ENCODE assay signal across 11 cellular contexts in the genomic region with DNA sequence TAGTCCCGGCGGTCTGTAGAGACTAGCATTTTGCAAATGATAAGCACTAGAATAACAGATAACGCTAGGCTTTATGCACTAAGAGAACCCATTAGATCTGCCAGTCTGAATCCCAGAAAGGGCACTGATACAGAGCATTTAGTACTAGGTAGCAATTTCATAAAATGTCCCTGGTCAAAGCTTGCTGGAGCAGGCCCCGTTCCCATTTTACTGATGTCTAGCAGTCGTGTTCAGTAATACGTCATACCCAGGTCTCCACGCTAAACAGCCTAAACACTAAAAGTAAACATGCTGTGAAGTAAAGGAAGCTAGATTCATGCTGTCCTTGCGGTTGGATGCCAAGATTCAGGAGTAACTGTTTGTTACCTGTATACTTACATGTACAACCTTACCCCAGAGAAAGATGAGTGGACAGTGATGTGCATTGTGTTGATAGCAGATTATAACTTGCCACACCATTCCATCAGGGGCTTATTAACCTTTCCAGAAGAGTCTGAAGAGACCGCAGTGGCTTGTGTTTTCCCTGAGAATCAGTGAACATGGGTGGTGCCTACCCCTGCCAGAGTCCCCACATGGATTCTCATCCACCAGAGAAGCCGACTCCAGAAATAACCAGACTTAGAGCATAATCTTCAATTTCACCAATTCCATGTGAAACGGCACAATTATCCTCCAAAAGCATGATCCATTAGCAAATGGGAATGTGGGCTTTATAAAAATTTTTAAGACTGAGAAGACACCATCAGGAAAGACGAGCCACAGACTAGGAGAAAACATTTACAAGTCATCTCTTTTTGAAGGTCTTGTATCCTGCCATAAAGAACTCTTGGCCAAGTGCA. TPM values are rescaled to one million over a fixed set of nuclear protein-coding genes. Genes with fewer than 3 reads are reported as not detected.
DNase-seq lines count a peak whose midpoint lies in the region; ATAC-seq lines count a peak whose summit lies in the region.
"Had no signal": no experiment of that assay in that cellular context is flagged by ENCODE, and none has a peak within 500 bp of the region (broad histone marks: within the 10 kb centered on the region; RNA-seq: fewer than 3 reads in every experiment).

No MANE protein-coding gene starts in this region.

- H3K27me3 Mint-ChIP-seq in activated CD4-positive, alpha-beta T cell treated with anti-CD3 and anti-CD28 coated beads for 36 hours = no peaks in the 10 kb centered on the region
- peaks cover 3% of the 10 kb centered on the region for H3K27me3 Mint-ChIP-seq in activated naive CD8-positive, alpha-beta T cell treated with anti-CD3 and anti-CD28 coated beads, Interleukin-2, amount 50 U/mL, for 24 hours

- no peaks in the 10 kb centered on the region for H3K9me3 Mint-ChIP-seq in activated CD4-positive, alpha-beta T cell treated with anti-CD3 and anti-CD28 coated beads for 36 hours (ENCODE audit: low read depth)
- no peaks in the 10 kb centered on the region for H3K9me3 Mint-ChIP-seq in activated naive CD8-positive, alpha-beta T cell treated with anti-CD3 and anti-CD28 coated beads, Interleukin-2, amount 50 U/mL, for 24 hours

- intact Hi-C loops in activated CD4-positive, alpha-beta T cell treated with anti-CD3 and anti-CD28 coated beads for 36 hours (cut with DNase I, micrococcal nuclease) = no loop called here
- intact Hi-C loops in Right ventricle myocardium inferior (cut with DNase I) = loop anchor here (10.0 kb wide), 1 partner anchor 382 kb away; a partner anchor contains a TSS

- H3K27ac Mint-ChIP-seq in activated CD4-positive, alpha-beta T cell treated with anti-CD3 and anti-CD28 coated beads for 36 hours = peak overlapping the region; percentile 73
- peak overlapping the region; percentile 85 for H3K27ac Mint-ChIP-seq in activated naive CD8-positive, alpha-beta T cell treated with anti-CD3 and anti-CD28 coated beads, Interleukin-2, amount 50 U/mL, for 24 hours

- H3K36me3 Mint-ChIP-seq in activated CD4-positive, alpha-beta T cell treated with anti-CD3 and anti-CD28 coated beads for 36 hours (ENCODE audit: low read depth) = peaks cover 66% of the 10 kb centered on the region
- H3K36me3 Mint-ChIP-seq in activated naive CD8-positive, alpha-beta T cell treated with anti-CD3 and anti-CD28 coated beads, Interleukin-2, amount 50 U/mL, for 24 hours (ENCODE audit: low read depth) = peaks cover 71% of the 10 kb centered on the region

- DNase-seq in activated CD4-positive, alpha-beta T cell treated with anti-CD3 and anti-CD28 coated beads for 36 hours = no peak
- no peak for DNase-seq in activated CD4-positive, alpha-beta T cell treated with anti-CD3 and anti-CD28 coated beads for 1 hour
- peak; percentile 56 for DNase-seq in NCI-H460 (ENCODE audit: extremely low read depth, low read depth)
- peak; percentile 48 for DNase-seq in activated naive CD8-positive, alpha-beta T cell treated with anti-CD3 and anti-CD28 coated beads, Interleukin-2, amount 50 U/mL, for 24 hours
- peak; percentile 67 for DNase-seq in stimulated activated CD8-positive, alpha-beta memory T cell treated with anti-CD3 and anti-CD28 coated beads, Interleukin-4, amount 100 ng/mL, for 48 hours
- DNase-seq in Right ventricle myocardium inferior (ENCODE audit: missing footprints) = no peak
- DNase-seq in pons (ENCODE audit: low spot score) = no peak
- DNase-seq: C1 segment of cervical spinal cord, hippocampal formation had no signal

- POLR2A ChIA-PET in activated CD4-positive, alpha-beta T cell treated with anti-CD3 and anti-CD28 coated beads for 36 hours (lab: Charles Lee) = interaction anchor here (0.6 to 1.3 kb wide), 4 partner anchors 16 to 513 kb away, joined by 4 to 6 read pairs (median 4); no protein-coding TSS in a partner anchor

- CTCF ChIA-PET in activated CD4-positive, alpha-beta T cell treated with anti-CD3 and anti-CD28 coated beads for 36 hours (lab: Charles Lee) = interaction anchor here (0.8 to 1.6 kb wide), 3 partner anchors 19 to 184 kb away, joined by 3 to 6 read pairs (median 3); a partner anchor contains a TSS

- peaks cover 31% of the 10 kb centered on the region for H3K4me1 Mint-ChIP-seq in activated CD4-positive, alpha-beta T cell treated with anti-CD3 and anti-CD28 coated beads for 36 hours
- H3K4me1 Mint-ChIP-seq in activated naive CD8-positive, alpha-beta T cell treated with anti-CD3 and anti-CD28 coated beads, Interleukin-2, amount 50 U/mL, for 24 hours = peaks cover 57% of the 10 kb centered on the region

- peak overlapping the region; percentile 7 for H3K4me3 Mint-ChIP-seq in activated CD4-positive, alpha-beta T cell treated with anti-CD3 and anti-CD28 coated beads for 36 hours
- peak overlapping the region; percentile 64 for H3K4me3 Mint-ChIP-seq in activated naive CD8-positive, alpha-beta T cell treated with anti-CD3 and anti-CD28 coated beads, Interleukin-2, amount 50 U/mL, for 24 hours

- no peak for ATAC-seq in activated CD4-positive, alpha-beta T cell treated with anti-CD3 and anti-CD28 coated beads for 36 hours
- peak; percentile 7 for ATAC-seq in activated naive CD8-positive, alpha-beta T cell treated with anti-CD3 and anti-CD28 coated beads, Interleukin-2, amount 50 U/mL, for 24 hours
- no peak for ATAC-seq in Right ventricle myocardium inferior
- ATAC-seq in GM18502 (IDR thresholded peaks at IDR 0.05; ENCODE audit: poor library complexity, unreplicated experiment) = no peak
- ATAC-seq: activated CD4-positive, CD25-positive, alpha-beta regulatory T cell treated with anti-CD3 and anti-CD28 coated beads, Interleukin-2, amount 50 U/mL, for 24 hours had no signal

RNA-seq across cellular contexts. Expression of a gene that starts 3.4 kb away (rescaled TPM):
- total RNA-seq in activated CD4-positive, alpha-beta T cell treated with anti-CD3 and anti-CD28 coated beads for 36 hours = 1,000 to 10,000 TPM; 2,778 to 3,370 TPM
- total RNA-seq in NCI-H460 (2014; rRNA removed; shearing (Covaris generic)) = 2,280 and 2,727 TPM in 2 replicates
- polyA plus RNA-seq in NCI-H460 (2014; cell fraction: nucleus; rRNA removed) = 1,070 and 1,297 TPM in 2 replicates
- 1,100 TPM for total RNA-seq in Right ventricle myocardium inferior

RNA-seq across cellular contexts. Expression of a gene that starts 5.4 kb away (rescaled TPM):
- 1,000 to 10,000 TPM; 3,861 to 3,967 TPM for total RNA-seq in activated CD4-positive, alpha-beta T cell treated with anti-CD3 and anti-CD28 coated beads for 36 hours
- total RNA-seq in NCI-H460 (2014; rRNA removed; shearing (Covaris generic)) = 3,401 and 3,992 TPM in 2 replicates
- 1,983 and 2,194 TPM in 2 replicates for polyA plus RNA-seq in NCI-H460 (2014; cell fraction: nucleus; rRNA removed)
- 1,486 TPM for total RNA-seq in Right ventricle myocardium inferior

RNA-seq across cellular contexts. Expression of a gene that starts 18.8 kb away (rescaled TPM):
- total RNA-seq in activated CD4-positive, alpha-beta T cell treated with anti-CD3 and anti-CD28 coated beads for 36 hours = 10 to 100 TPM; 38.6 to 43.2 TPM
- total RNA-seq in NCI-H460 (2014; rRNA removed; shearing (Covaris generic)) = 0.12 and 0.35 TPM in 2 replicates
- 0.24 and 1.2 TPM in 2 replicates for polyA plus RNA-seq in NCI-H460 (2014; cell fraction: nucleus; rRNA removed)
- total RNA-seq in Right ventricle myocardium inferior = 4.7 TPM

RNA-seq across cellular contexts. Expression of a gene that starts 19.7 kb away (rescaled TPM):
- 10 to 100 TPM; 16.3 to 18.1 TPM for total RNA-seq in activated CD4-positive, alpha-beta T cell treated with anti-CD3 and anti-CD28 coated beads for 36 hours
- 0.77 TPM in 1 of 2 replicates, not detected in the other for total RNA-seq in NCI-H460 (2014; rRNA removed; shearing (Covaris generic))
- polyA plus RNA-seq in NCI-H460 (2014; cell fraction: nucleus; rRNA removed) = 0.14 and 2.5 TPM in 2 replicates
- total RNA-seq in Right ventricle myocardium inferior = 105 TPM

RNA-seq across cellular contexts. Expression of a gene that starts 35.0 kb away (rescaled TPM):
- 10 to 100 TPM; 10.9 to 13.5 TPM for total RNA-seq in activated CD4-positive, alpha-beta T cell treated with anti-CD3 and anti-CD28 coated beads for 36 hours
- 3.1 and 5.6 TPM in 2 replicates for total RNA-seq in NCI-H460 (2014; rRNA removed; shearing (Covaris generic))
- 6.8 and 9.2 TPM in 2 replicates for polyA plus RNA-seq in NCI-H460 (2014; cell fraction: nucleus; rRNA removed)
- 7.4 TPM for total RNA-seq in Right ventricle myocardium inferior

Comparison
In these comparisons a context has a peak if more than half of its experiments do, and no peak if none do; other contexts are left out.
1. DNase-seq: peak in NCI-H460 (single experiment), activated naive CD8-positive, alpha-beta T cell treated with anti-CD3 and anti-CD28 coated beads, Interleukin-2, amount 50 U/mL, for 24 hours (single experiment) and stimulated activated CD8-positive, alpha-beta memory T cell treated with anti-CD3 and anti-CD28 coated beads, Interleukin-4, amount 100 ng/mL, for 48 hours (single experiment); none in activated CD4-positive, alpha-beta T cell treated with anti-CD3 and anti-CD28 coated beads for 36 hours (single experiment), activated CD4-positive, alpha-beta T cell treated with anti-CD3 and anti-CD28 coated beads for 1 hour (single experiment), Right ventricle myocardium inferior (single experiment) and pons (single experiment).